8 cellular contexts compared by ENCODE assay signal in genomic region chr5:74251106-74252032, GRCh38.
DNase-seq lines count a peak whose midpoint lies in the region; ATAC-seq and TF ChIP-seq lines count a peak whose summit lies in the region.

No MANE protein-coding gene starts in this region.

- H3K4me1 ChIP-seq in mesodermal cell (ENCODE audit: control insufficient read depth, insufficient read depth, low read length, poor library complexity, severe bottlenecking): peaks cover 20% of the 10 kb centered on the region

- CTCF ChIA-PET in activated CD4-positive, alpha-beta memory T cell treated with anti-CD3 and anti-CD28 coated beads for 36 hours (lab: Charles Lee): no interaction called here

- ATAC-seq in HG03095 (IDR thresholded peaks at IDR 0.05; ENCODE audit: unreplicated experiment) (no peak), HG02938 (IDR thresholded peaks at IDR 0.05; ENCODE audit: unreplicated experiment) (no peak)

- DNase-seq in AG10803 (ENCODE audit: low read depth): peak; percentile 97
- peak; percentile 52 for DNase-seq in NCI-H2029 (lab: John Stamatoyannopoulos, UW)
- no peak for DNase-seq in chondrocyte (ENCODE audit: low spot score)
- DNase-seq in activated T-helper 1 cell treated with anti-CD3 and anti-CD28 coated beads, Interleukin-12 subunit alpha, Interleukin-12 subunit beta, Interleukin-2, Interleukin-4 antibody, amounts not matched to agents 30 ng/mL and 10 ng/mL and 1 ng/mL, durations not matched to agents 14 hours and 24 hours and 36 hours (ENCODE audit: low spot score): no peak
- no peak for DNase-seq in activated CD4-positive, alpha-beta memory T cell treated with anti-CD3 and anti-CD28 coated beads for 36 hours

- H3K9me3 ChIP-seq in mesodermal cell (ENCODE audit: control insufficient read depth, low read length): no peaks in the 10 kb centered on the region

- peaks cover 13% of the 10 kb centered on the region for H3K4me1 Mint-ChIP-seq in chondrocyte (ENCODE audit: low read depth)
- no peaks in the 10 kb centered on the region for H3K4me1 Mint-ChIP-seq in activated T-helper 1 cell treated with anti-CD3 and anti-CD28 coated beads, Interleukin-12 subunit alpha, Interleukin-12 subunit beta, Interleukin-2, Interleukin-4 antibody, amounts not matched to agents 30 ng/mL and 10 ng/mL and 1 ng/mL, durations not matched to agents 14 hours and 24 hours and 36 hours (ENCODE audit: low read depth)
- H3K4me1 Mint-ChIP-seq in activated CD4-positive, alpha-beta memory T cell treated with anti-CD3 and anti-CD28 coated beads for 36 hours (ENCODE audit: low read depth): no peaks in the 10 kb centered on the region

- H3K9me3 Mint-ChIP-seq in chondrocyte (ENCODE audit: low read depth): no peaks in the 10 kb centered on the region
- H3K9me3 Mint-ChIP-seq in activated T-helper 1 cell treated with anti-CD3 and anti-CD28 coated beads, Interleukin-12 subunit alpha, Interleukin-12 subunit beta, Interleukin-2, Interleukin-4 antibody, amounts not matched to agents 30 ng/mL and 10 ng/mL and 1 ng/mL, durations not matched to agents 14 hours and 24 hours and 36 hours: no peaks in the 10 kb centered on the region
- H3K9me3 Mint-ChIP-seq in activated CD4-positive, alpha-beta memory T cell treated with anti-CD3 and anti-CD28 coated beads for 36 hours: no peaks in the 10 kb centered on the region

- no peaks in the 10 kb centered on the region for H3K36me3 ChIP-seq in mesodermal cell (ENCODE audit: control insufficient read depth, insufficient read depth, low read length)

- no peak overlapping the region for H3K4me3 ChIP-seq in AG10803 (ENCODE audit: low read length)
- H3K4me3 ChIP-seq in mesodermal cell (ENCODE audit: extremely low read depth, insufficient read depth, low read length, poor library complexity, severe bottlenecking): no peak overlapping the region

- no peaks in the 10 kb centered on the region for H3K27me3 Mint-ChIP-seq in chondrocyte (ENCODE audit: low read depth)
- H3K27me3 Mint-ChIP-seq in activated T-helper 1 cell treated with anti-CD3 and anti-CD28 coated beads, Interleukin-12 subunit alpha, Interleukin-12 subunit beta, Interleukin-2, Interleukin-4 antibody, amounts not matched to agents 30 ng/mL and 10 ng/mL and 1 ng/mL, durations not matched to agents 14 hours and 24 hours and 36 hours (ENCODE audit: insufficient read depth): peaks cover 13% of the 10 kb centered on the region
- H3K27me3 Mint-ChIP-seq in activated CD4-positive, alpha-beta memory T cell treated with anti-CD3 and anti-CD28 coated beads for 36 hours: peaks cover 31% of the 10 kb centered on the region

- TF ChIP-seq CTCF in AG10803 (conservative IDR thresholded peaks at IDR 0.05; ENCODE audit: low read length) (no peak), chondrocyte (IDR thresholded peaks at IDR 0.05) (no peak)

- peak overlapping the region; percentile 81 for H3K27ac ChIP-seq in mesodermal cell (ENCODE audit: low read depth, low read length, severe bottlenecking)

- no peaks in the 10 kb centered on the region for H3K36me3 Mint-ChIP-seq in chondrocyte (ENCODE audit: low read depth)
- H3K36me3 Mint-ChIP-seq in activated T-helper 1 cell treated with anti-CD3 and anti-CD28 coated beads, Interleukin-12 subunit alpha, Interleukin-12 subunit beta, Interleukin-2, Interleukin-4 antibody, amounts not matched to agents 30 ng/mL and 10 ng/mL and 1 ng/mL, durations not matched to agents 14 hours and 24 hours and 36 hours (ENCODE audit: low read depth): no peaks in the 10 kb centered on the region
- H3K36me3 Mint-ChIP-seq in activated CD4-positive, alpha-beta memory T cell treated with anti-CD3 and anti-CD28 coated beads for 36 hours: no peaks in the 10 kb centered on the region

- H3K27ac Mint-ChIP-seq in chondrocyte (ENCODE audit: unreplicated experiment): peak overlapping the region; percentile 76
- no peak overlapping the region for H3K27ac Mint-ChIP-seq in activated T-helper 1 cell treated with anti-CD3 and anti-CD28 coated beads, Interleukin-12 subunit alpha, Interleukin-12 subunit beta, Interleukin-2, Interleukin-4 antibody, amounts not matched to agents 30 ng/mL and 10 ng/mL and 1 ng/mL, durations not matched to agents 14 hours and 24 hours and 36 hours
- no peak overlapping the region for H3K27ac Mint-ChIP-seq in activated CD4-positive, alpha-beta memory T cell treated with anti-CD3 and anti-CD28 coated beads for 36 hours

- H3K4me3 Mint-ChIP-seq in chondrocyte (ENCODE audit: unreplicated experiment): no peak overlapping the region
- no peak overlapping the region for H3K4me3 Mint-ChIP-seq in activated T-helper 1 cell treated with anti-CD3 and anti-CD28 coated beads, Interleukin-12 subunit alpha, Interleukin-12 subunit beta, Interleukin-2, Interleukin-4 antibody, amounts not matched to agents 30 ng/mL and 10 ng/mL and 1 ng/mL, durations not matched to agents 14 hours and 24 hours and 36 hours
- H3K4me3 Mint-ChIP-seq in activated CD4-positive, alpha-beta memory T cell treated with anti-CD3 and anti-CD28 coated beads for 36 hours: no peak overlapping the region

- WGBS in mesodermal cell (ENCODE audit: insufficient coverage in 2 of 2), 2 experiments: 79 to 96% methylated on average over 3 to 7 of the region's 9 CpGs

- intact Hi-C loops in activated T-helper 1 cell treated with anti-CD3 and anti-CD28 coated beads, Interleukin-12 subunit alpha, Interleukin-12 subunit beta, Interleukin-2, Interleukin-4 antibody, amounts not matched to agents 30 ng/mL and 10 ng/mL and 1 ng/mL, durations not matched to agents 14 hours and 24 hours and 36 hours (cut with micrococcal nuclease): no loop called here
- intact Hi-C loops in activated CD4-positive, alpha-beta memory T cell treated with anti-CD3 and anti-CD28 coated beads for 36 hours (cut with micrococcal nuclease): no loop called here

- POLR2A ChIA-PET in activated CD4-positive, alpha-beta memory T cell treated with anti-CD3 and anti-CD28 coated beads for 36 hours (lab: Charles Lee): no interaction called here

Comparison
In these comparisons a context has a peak if more than half of its experiments do, and no peak if none do; other contexts are left out.
1. DNase-seq: peak in AG10803 (single experiment) and NCI-H2029 (single experiment); none in chondrocyte (single experiment), activated T-helper 1 cell treated with anti-CD3 and anti-CD28 coated beads, Interleukin-12 subunit alpha, Interleukin-12 subunit beta, Interleukin-2, Interleukin-4 antibody, amounts not matched to agents 30 ng/mL and 10 ng/mL and 1 ng/mL, durations not matched to agents 14 hours and 24 hours and 36 hours (single experiment) and activated CD4-positive, alpha-beta memory T cell treated with anti-CD3 and anti-CD28 coated beads for 36 hours (single experiment).